Comparison of ENCODE assay signal across 1 cellular context in the genomic region with DNA sequence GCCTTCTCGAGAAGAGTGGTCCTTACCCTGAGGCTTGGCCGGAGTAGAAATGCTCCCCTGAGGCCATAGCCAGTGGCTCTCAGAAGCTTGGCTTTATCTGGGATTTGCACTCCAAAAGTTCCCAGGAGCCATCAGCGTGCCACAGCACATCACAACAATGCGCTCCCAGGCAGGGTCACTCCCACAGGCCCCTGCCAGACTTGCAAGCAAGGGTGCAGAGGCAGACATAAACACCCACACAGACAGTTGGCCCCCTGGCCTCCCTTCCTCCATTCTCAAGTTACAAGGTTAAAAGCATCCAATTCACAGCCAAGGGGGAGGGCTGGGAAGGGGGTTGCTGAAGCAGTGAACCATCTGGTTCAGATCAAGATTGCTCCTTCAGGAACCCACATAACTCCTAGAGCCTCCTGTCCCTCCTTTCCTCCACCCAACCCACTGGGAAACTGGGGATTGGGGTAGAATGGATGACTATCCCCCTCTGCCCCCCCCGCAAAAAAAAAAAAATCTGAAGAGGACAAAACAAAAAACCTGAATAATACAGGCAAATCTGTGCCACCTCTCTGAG.
TF ChIP-seq lines count a peak whose summit lies in the region.

No MANE protein-coding gene starts in this region.

TF ChIP-seq in K562, 482 proteins besides CTCF, POLR2A, EP300 and RAD21 (continued from another document and continues in another):
- no peak for TF ChIP-seq ARID4B (CRISPR knock-in tag; IDR thresholded peaks at IDR 0.05)
- TF ChIP-seq ZNF133 (CRISPR knock-in tag; IDR thresholded peaks at IDR 0.05), result no peak
- no peak for TF ChIP-seq SMAD2 (IDR thresholded peaks at IDR 0.05; ENCODE audit: low read depth, low read length)
- TF ChIP-seq SMARCA4 (IDR thresholded peaks at IDR 0.05), result no peak; the same call in 1 of the 2 replicates
- TF ChIP-seq CBX8 (IDR thresholded peaks at IDR 0.05; ENCODE audit: borderline replicate concordance, extremely low read depth, low read depth, low read length, poor library complexity, severe bottlenecking), result no peak
- no peak for TF ChIP-seq ZNF232 (CRISPR knock-in tag; IDR thresholded peaks at IDR 0.05)
- peak in 1 of 2 experiments; percentile 79; a peak in 2 of 4 replicates for TF ChIP-seq HDAC1 (IDR thresholded peaks at IDR 0.05)
- TF ChIP-seq NKRF (IDR thresholded peaks at IDR 0.05; ENCODE audit: borderline replicate concordance), result no peak
- no peak for TF ChIP-seq IFI16 (CRISPR knock-in tag; IDR thresholded peaks at IDR 0.05)
- TF ChIP-seq L3MBTL2 (IDR thresholded peaks at IDR 0.05), result 0 out of 2 replicates have a peak, but pooled peaks have one; percentile 21
- TF ChIP-seq RB1 (IDR thresholded peaks at IDR 0.05; ENCODE audit: low read depth), result no peak
- TF ChIP-seq TCF7 (IDR thresholded peaks at IDR 0.05; ENCODE audit: borderline replicate concordance), result no peak
- no peak for TF ChIP-seq CAMTA2 (CRISPR knock-in tag; conservative IDR thresholded peaks at IDR 0.05)
- TF ChIP-seq JUN (IDR thresholded peaks at IDR 0.05; ENCODE audit: borderline replicate concordance, low read depth, low read length), result no peak
- TF ChIP-seq JUN (CRISPR knock-in tag; IDR thresholded peaks at IDR 0.05; ENCODE audit: borderline replicate concordance), result no peak
- no peak for TF ChIP-seq ZNF76 (CRISPR knock-in tag; IDR thresholded peaks at IDR 0.05; ENCODE audit: borderline replicate concordance)
- no peak for TF ChIP-seq E2F4 (CRISPR knock-in tag; IDR thresholded peaks at IDR 0.05; ENCODE audit: low read depth)
- TF ChIP-seq, protein P1, sequence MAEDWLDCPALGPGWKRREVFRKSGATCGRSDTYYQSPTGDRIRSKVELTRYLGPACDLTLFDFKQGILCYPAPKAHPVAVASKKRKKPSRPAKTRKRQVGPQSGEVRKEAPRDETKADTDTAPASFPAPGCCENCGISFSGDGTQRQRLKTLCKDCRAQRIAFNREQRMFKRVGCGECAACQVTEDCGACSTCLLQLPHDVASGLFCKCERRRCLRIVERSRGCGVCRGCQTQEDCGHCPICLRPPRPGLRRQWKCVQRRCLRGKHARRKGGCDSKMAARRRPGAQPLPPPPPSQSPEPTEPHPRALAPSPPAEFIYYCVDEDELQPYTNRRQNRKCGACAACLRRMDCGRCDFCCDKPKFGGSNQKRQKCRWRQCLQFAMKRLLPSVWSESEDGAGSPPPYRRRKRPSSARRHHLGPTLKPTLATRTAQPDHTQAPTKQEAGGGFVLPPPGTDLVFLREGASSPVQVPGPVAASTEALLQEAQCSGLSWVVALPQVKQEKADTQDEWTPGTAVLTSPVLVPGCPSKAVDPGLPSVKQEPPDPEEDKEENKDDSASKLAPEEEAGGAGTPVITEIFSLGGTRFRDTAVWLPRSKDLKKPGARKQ (CRISPR knock-in tag; IDR thresholded peaks at IDR 0.05), result no peak
- TF ChIP-seq ZNF778 (CRISPR knock-in tag; IDR thresholded peaks at IDR 0.05), result no peak
- peak; percentile 42 for TF ChIP-seq PRDM10 (IDR thresholded peaks at IDR 0.05; ENCODE audit: partially characterized antibody)
- peak; percentile 16; the same call in 1 of the 2 replicates for TF ChIP-seq BCOR (IDR thresholded peaks at IDR 0.05)
- TF ChIP-seq TRIM24 (IDR thresholded peaks at IDR 0.05), result peak in 1 of 2 experiments; percentile 39; a peak in 2 of 4 replicates
- TF ChIP-seq ZBTB17 (CRISPR knock-in tag; IDR thresholded peaks at IDR 0.05), result no peak
- no peak for TF ChIP-seq RFX1 (IDR thresholded peaks at IDR 0.05)
- TF ChIP-seq, protein P2, sequence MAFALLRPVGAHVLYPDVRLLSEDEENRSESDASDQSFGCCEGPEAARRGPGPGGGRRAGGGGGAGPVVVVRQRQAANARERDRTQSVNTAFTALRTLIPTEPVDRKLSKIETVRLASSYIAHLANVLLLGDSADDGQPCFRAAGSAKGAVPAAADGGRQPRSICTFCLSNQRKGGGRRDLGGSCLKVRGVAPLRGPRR (CRISPR knock-in tag; IDR thresholded peaks at IDR 0.05), result no peak
- no peak for TF ChIP-seq GTF2F1 (IDR thresholded peaks at IDR 0.05; ENCODE audit: low read depth, low read length)
- no peak for TF ChIP-seq KAT2B (IDR thresholded peaks at IDR 0.05; ENCODE audit: low read depth, low read length)
- TF ChIP-seq TAF1 (IDR thresholded peaks at IDR 0.05; ENCODE audit: control insufficient read depth, extremely low read depth, insufficient read depth, low read length, severe bottlenecking), result peak; percentile 62
- no peak for TF ChIP-seq KLF6 (CRISPR knock-in tag; IDR thresholded peaks at IDR 0.05; ENCODE audit: borderline replicate concordance)
- 0 out of 2 replicates have a peak, but pooled peaks have one; percentile 16 for TF ChIP-seq POLR2G (IDR thresholded peaks at IDR 0.05; ENCODE audit: low read depth, low read length)
- TF ChIP-seq PCBP2 (IDR thresholded peaks at IDR 0.05; ENCODE audit: low read depth, low read length, poor library complexity, severe bottlenecking), result no peak
- no peak for TF ChIP-seq GTF2B (IDR thresholded peaks at IDR 0.05; ENCODE audit: extremely low read depth, insufficient read length)
- TF ChIP-seq GATAD2A (IDR thresholded peaks at IDR 0.05), result no peak
- TF ChIP-seq ZNF75A (CRISPR knock-in tag; IDR thresholded peaks at IDR 0.05), result no peak
- no peak for TF ChIP-seq CSDE1 (IDR thresholded peaks at IDR 0.05)
- TF ChIP-seq TEAD4 (IDR thresholded peaks at IDR 0.05; ENCODE audit: low read length), result peak; percentile 77
- TF ChIP-seq TEAD4 (CRISPR knock-in tag; IDR thresholded peaks at IDR 0.05; ENCODE audit: borderline replicate concordance), result no peak
- no peak for TF ChIP-seq TARDBP (IDR thresholded peaks at IDR 0.05)
- no peak for TF ChIP-seq RBM17 (IDR thresholded peaks at IDR 0.05; ENCODE audit: borderline replicate concordance, low read depth, low read length)
- no peak for TF ChIP-seq RFX7 (CRISPR knock-in tag; IDR thresholded peaks at IDR 0.05)
- no peak for TF ChIP-seq RBM39 (optimal IDR thresholded peaks at IDR 0.05; ENCODE audit: low read depth, low read length)
- no peak for TF ChIP-seq TCFL5 (CRISPR knock-in tag; conservative IDR thresholded peaks at IDR 0.05)
- TF ChIP-seq SAFB2 (IDR thresholded peaks at IDR 0.05; ENCODE audit: borderline replicate concordance, low read depth, low read length, severe bottlenecking), result no peak
- TF ChIP-seq EHMT2 (IDR thresholded peaks at IDR 0.05), result no peak
- no peak for TF ChIP-seq ELF2 (CRISPR knock-in tag; IDR thresholded peaks at IDR 0.05)
- no peak for TF ChIP-seq ZNF354B (CRISPR knock-in tag; IDR thresholded peaks at IDR 0.05)
- TF ChIP-seq SMC3 (conservative IDR thresholded peaks at IDR 0.05; ENCODE audit: insufficient read depth, low read depth, low read length), result no peak
- no peak for TF ChIP-seq NFE2 (IDR thresholded peaks at IDR 0.05; ENCODE audit: low read depth)
- TF ChIP-seq, protein P3, sequence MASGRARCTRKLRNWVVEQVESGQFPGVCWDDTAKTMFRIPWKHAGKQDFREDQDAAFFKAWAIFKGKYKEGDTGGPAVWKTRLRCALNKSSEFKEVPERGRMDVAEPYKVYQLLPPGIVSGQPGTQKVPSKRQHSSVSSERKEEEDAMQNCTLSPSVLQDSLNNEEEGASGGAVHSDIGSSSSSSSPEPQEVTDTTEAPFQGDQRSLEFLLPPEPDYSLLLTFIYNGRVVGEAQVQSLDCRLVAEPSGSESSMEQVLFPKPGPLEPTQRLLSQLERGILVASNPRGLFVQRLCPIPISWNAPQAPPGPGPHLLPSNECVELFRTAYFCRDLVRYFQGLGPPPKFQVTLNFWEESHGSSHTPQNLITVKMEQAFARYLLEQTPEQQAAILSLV (tag; IDR thresholded peaks at IDR 0.05), result no peak
- peak in 1 of 2 experiments; percentile 69; a peak in 2 of 4 replicates for TF ChIP-seq RCOR1 (IDR thresholded peaks at IDR 0.05; ENCODE audit: borderline replicate concordance in 1 of 2, low read depth in 2 of 2, low read length in 2 of 2)
